ENCODE assay signal across 9 cellular contexts in genomic region chr1:23103001-23103879, GRCh38.
DNase-seq lines count a peak whose midpoint lies in the region; ATAC-seq and TF ChIP-seq lines count a peak whose summit lies in the region.
"Had no signal": no experiment of that assay in that cellular context is flagged by ENCODE, and none has a peak within 500 bp of the region (broad histone marks: within the 10 kb centered on the region; RNA-seq: fewer than 3 reads in every experiment).

No MANE protein-coding gene starts in this region.

- peak in 1 of 10 experiments; percentile 5 for DNase-seq in CD4-positive, alpha-beta T cell
- DNase-seq in MV-4-11 (lab: John Stamatoyannopoulos, UW) = peak; percentile 67
- peak; percentile 24 for DNase-seq in activated naive CD8-positive, alpha-beta T cell treated with anti-CD3 and anti-CD28 coated beads, Interleukin-2, amount 50 U/mL, for 24 hours
- DNase-seq in mesenchymal stem cell = peak; percentile 65
- no peak for DNase-seq in DMS 273 treated with DMSO at 0.1 percent for 48 hours (lab: John Stamatoyannopoulos, UW)
- no peak for DNase-seq in DMS114 treated with DMSO at 0.1 percent for 48 hours (lab: John Stamatoyannopoulos, UW; ENCODE audit: unreplicated experiment)
- DNase-seq in lower leg skin (ENCODE audit: low spot score in 2 of 2) = no peak
- no peak for DNase-seq in NK-92 treated with Interleukin-12 subunit alpha and Interleukin-12 subunit beta, amount 100 ng/mL, for 24 hours (lab: John Stamatoyannopoulos, UW)

- no peak overlapping the region for H3K14ac ChIP-seq in mesenchymal stem cell (ENCODE audit: low read length in 2 of 2)

- no peak overlapping the region for H3K4me2 ChIP-seq in mesenchymal stem cell (ENCODE audit: low read length, poor library complexity, severe bottlenecking)

- peak overlapping the region; percentile 34 for H3K27ac ChIP-seq in CD4-positive, alpha-beta T cell (ENCODE audit: low read depth, low read length)
- no peak overlapping the region for H3K27ac ChIP-seq in mesenchymal stem cell (ENCODE audit: low read length, poor library complexity, severe bottlenecking)

- intact Hi-C loops in CD4-positive, alpha-beta T cell (cut with DNase I, micrococcal nuclease) = no loop called here
- intact Hi-C loops in lower leg skin (cut with DNase I; ENCODE audit: low total_unique reads) = no loop called here

- H3K4ac ChIP-seq in mesenchymal stem cell (ENCODE audit: low read depth in 1 of 2, low read length in 2 of 2) = peak overlapping the region in 1 of 2 experiments; percentile 17

- peak overlapping the region in 1 of 2 experiments; percentile 37 for H3K18ac ChIP-seq in mesenchymal stem cell (ENCODE audit: low read depth in 1 of 2, low read length in 2 of 2)

- TF ChIP-seq CTCF in CD4-positive, alpha-beta T cell (IDR thresholded peaks at IDR 0.05) = no peak
- no peak for TF ChIP-seq CTCF in lower leg skin (IDR thresholded peaks at IDR 0.05)

- no peak overlapping the region for H2AFZ ChIP-seq in mesenchymal stem cell (ENCODE audit: low read depth, low read length)

- POLR2A ChIA-PET in CD4-positive, alpha-beta T cell (lab: Charles Lee) = interaction anchor here (1.2 to 2.5 kb wide), 5 partner anchors 9 to 81 kb away, joined by 5 to 14 read pairs (median 6); partner anchors contain the start of gene LUZP1

- no peak overlapping the region for H4K8ac ChIP-seq in mesenchymal stem cell (ENCODE audit: low read length)

- no peaks in the 10 kb centered on the region for H3K9me3 ChIP-seq in CD4-positive, alpha-beta T cell (ENCODE audit: control insufficient read depth, low read length)
- H3K9me3 ChIP-seq in mesenchymal stem cell (ENCODE audit: control insufficient read depth, low read length) = no peaks in the 10 kb centered on the region
- H3K9me3 ChIP-seq: MG63 had no signal

- peaks cover 16 to 26% of the 10 kb centered on the region in 2 experiments for H3K36me3 ChIP-seq in mesenchymal stem cell (ENCODE audit: control insufficient read depth in 1 of 2, insufficient read depth in 2 of 2, low read depth in 1 of 2, low read length in 2 of 2)

- peaks cover 11% of the 10 kb centered on the region for H3K79me1 ChIP-seq in mesenchymal stem cell (replicated peaks; ENCODE audit: low read length, poor library complexity, severe bottlenecking)

- peaks cover 8% of the 10 kb centered on the region for H3K4me1 ChIP-seq in mesenchymal stem cell (ENCODE audit: control insufficient read depth, insufficient read depth, low read depth, low read length)

- peaks cover 48% of the 10 kb centered on the region for H3K4me1 Mint-ChIP-seq in CD4-positive, alpha-beta T cell (ENCODE audit: low read depth)
- H3K4me1 Mint-ChIP-seq in activated naive CD8-positive, alpha-beta T cell treated with anti-CD3 and anti-CD28 coated beads, Interleukin-2, amount 50 U/mL, for 24 hours = peaks cover 40% of the 10 kb centered on the region

- H3K27ac Mint-ChIP-seq in CD4-positive, alpha-beta T cell = peak overlapping the region; percentile 82
- peak overlapping the region; percentile 84 for H3K27ac Mint-ChIP-seq in activated naive CD8-positive, alpha-beta T cell treated with anti-CD3 and anti-CD28 coated beads, Interleukin-2, amount 50 U/mL, for 24 hours

- H4K91ac ChIP-seq in mesenchymal stem cell (ENCODE audit: low read length) = no peak overlapping the region

- ATAC-seq in CD4-positive, alpha-beta T cell (ENCODE audit: poor library complexity) = peak; percentile 80
- peak; percentile 89 for ATAC-seq in activated naive CD8-positive, alpha-beta T cell treated with anti-CD3 and anti-CD28 coated beads, Interleukin-2, amount 50 U/mL, for 24 hours

- CTCF ChIA-PET in CD4-positive, alpha-beta T cell (lab: Charles Lee) = interaction anchor here (0.6 to 2.1 kb wide), 6 partner anchors 9 to 81 kb away, joined by 3 to 16 read pairs (median 4); partner anchors contain the start of gene LUZP1

- H3K9ac ChIP-seq in mesenchymal stem cell (ENCODE audit: low read length) = no peak overlapping the region

- H2BK12ac ChIP-seq in mesenchymal stem cell (ENCODE audit: low read length in 2 of 2) = no peak overlapping the region

- peak overlapping the region; percentile 39 for H3K4me3 Mint-ChIP-seq in CD4-positive, alpha-beta T cell
- peak overlapping the region; percentile 64 for H3K4me3 Mint-ChIP-seq in activated naive CD8-positive, alpha-beta T cell treated with anti-CD3 and anti-CD28 coated beads, Interleukin-2, amount 50 U/mL, for 24 hours

- H3K27me3 Mint-ChIP-seq in CD4-positive, alpha-beta T cell = no peaks in the 10 kb centered on the region
- no peaks in the 10 kb centered on the region for H3K27me3 Mint-ChIP-seq in activated naive CD8-positive, alpha-beta T cell treated with anti-CD3 and anti-CD28 coated beads, Interleukin-2, amount 50 U/mL, for 24 hours

- no peak overlapping the region for H3K23ac ChIP-seq in mesenchymal stem cell (ENCODE audit: low read length in 2 of 2)

- H3K4me3 ChIP-seq in mesenchymal stem cell (ENCODE audit: insufficient read depth in 1 of 2, low read depth in 1 of 2, low read length in 2 of 2) = no peak overlapping the region
- H3K4me3 ChIP-seq in lower leg skin (ENCODE audit: low read depth, poor library complexity, severe bottlenecking) = no peak overlapping the region
- H3K4me3 ChIP-seq: MG63 had no signal

- H3K36me3 Mint-ChIP-seq in CD4-positive, alpha-beta T cell (ENCODE audit: low read depth) = peaks cover 15% of the 10 kb centered on the region
- H3K36me3 Mint-ChIP-seq in activated naive CD8-positive, alpha-beta T cell treated with anti-CD3 and anti-CD28 coated beads, Interleukin-2, amount 50 U/mL, for 24 hours (ENCODE audit: low read depth) = peaks cover 15% of the 10 kb centered on the region

- peak overlapping the region; percentile 22 for H2BK120ac ChIP-seq in mesenchymal stem cell (ENCODE audit: low read depth, low read length)

- 38% methylated on average over 9 of the region's 10 CpGs for WGBS in mesenchymal stem cell
- WGBS in lower leg skin, 2 donors = 47 to 62% methylated on average over 10 of the region's 10 CpGs

- no peak overlapping the region for H2AK5ac ChIP-seq in mesenchymal stem cell (ENCODE audit: low read length, severe bottlenecking)

- no peaks in the 10 kb centered on the region for H3K9me3 Mint-ChIP-seq in CD4-positive, alpha-beta T cell
- no peaks in the 10 kb centered on the region for H3K9me3 Mint-ChIP-seq in activated naive CD8-positive, alpha-beta T cell treated with anti-CD3 and anti-CD28 coated beads, Interleukin-2, amount 50 U/mL, for 24 hours

- H2BK5ac ChIP-seq in mesenchymal stem cell (ENCODE audit: low read depth, low read length, poor library complexity, severe bottlenecking) = no peak overlapping the region

- H3K27me3 ChIP-seq in CD4-positive, alpha-beta T cell (ENCODE audit: control insufficient read depth, insufficient read depth, low read length) = no peaks in the 10 kb centered on the region
- no peaks in the 10 kb centered on the region for H3K27me3 ChIP-seq in mesenchymal stem cell (ENCODE audit: control insufficient read depth in 1 of 2, insufficient read depth in 1 of 2, low read length in 2 of 2)
- H3K27me3 ChIP-seq: MG63 had no signal

- TF ChIP-seq POLR2A in lower leg skin (IDR thresholded peaks at IDR 0.05) = no peak

- H2BK15ac ChIP-seq in mesenchymal stem cell (ENCODE audit: low read depth, poor library complexity, severe bottlenecking) = no peak overlapping the region

Comparison
In these comparisons a context has a peak if more than half of its experiments do, and no peak if none do; other contexts are left out.
1. DNase-seq: peak in MV-4-11 (single experiment), activated naive CD8-positive, alpha-beta T cell treated with anti-CD3 and anti-CD28 coated beads, Interleukin-2, amount 50 U/mL, for 24 hours (single experiment) and mesenchymal stem cell (single experiment); none in DMS 273 treated with DMSO at 0.1 percent for 48 hours (single experiment), DMS114 treated with DMSO at 0.1 percent for 48 hours (single experiment), lower leg skin (0 of 2) and NK-92 treated with Interleukin-12 subunit alpha and Interleukin-12 subunit beta, amount 100 ng/mL, for 24 hours (single experiment).